ENCODE assay signal across 23 cellular contexts in the genomic region with DNA sequence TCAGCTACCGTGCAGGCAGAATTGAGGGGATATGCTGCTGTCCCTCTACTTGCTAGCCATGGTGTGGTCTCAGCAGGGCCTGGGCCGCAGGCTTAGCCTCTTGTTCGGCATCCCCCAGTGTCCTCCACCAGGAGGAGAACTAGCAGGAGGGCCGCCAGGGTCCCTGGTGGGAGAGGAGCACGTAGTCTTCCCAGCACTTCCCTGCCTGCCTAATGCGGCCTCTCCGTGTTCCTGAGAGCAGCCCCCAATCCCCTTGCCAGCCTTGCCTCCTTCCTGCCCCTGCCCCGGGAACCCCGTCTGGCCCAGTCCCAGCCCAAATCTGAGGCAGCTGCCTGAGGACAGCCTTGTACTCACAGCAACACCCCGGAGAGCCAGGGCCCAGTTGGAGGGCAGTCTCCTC.
"Had no signal": no experiment of that assay in that cellular context is flagged by ENCODE, and none has a peak within 500 bp of the region (broad histone marks: within the 10 kb centered on the region; RNA-seq: fewer than 3 reads in every experiment).

No MANE protein-coding gene starts in this region.

- H3K9me3 Mint-ChIP-seq: activated naive CD8-positive, alpha-beta T cell treated with anti-CD3 and anti-CD28 coated beads for 36 hours; activated T-helper 1 cell treated with anti-CD3 and anti-CD28 coated beads, Interleukin-12 subunit alpha, Interleukin-12 subunit beta, Interleukin-2, Interleukin-4 antibody, amounts not matched to agents 30 ng/mL and 10 ng/mL and 1 ng/mL, durations not matched to agents 14 hours and 24 hours and 36 hours; effector memory CD8-positive, alpha-beta T cell; naive B cell; neural crest cell; stimulated activated memory B cell treated with anti-CD40 and anti-IgM and Interleukin-4, amounts not matched to agents 10 μg/mL and 1 μg/mL and 100 μg/mL, for 72 hours; T-helper 2 cell treated with Interferon-gamma antibody and Interleukin-4, amounts not matched to agents 5 μg/mL and 100 μg/mL, for 36 hours had no signal

- DNase-seq: activated CD4-positive, alpha-beta T cell treated with anti-CD3 and anti-CD28 coated beads, Interleukin-2, amount 50 U/mL, for 1 hour; activated CD4-positive, CD25-positive, alpha-beta regulatory T cell treated with anti-CD3 and anti-CD28 coated beads, Interleukin-2, amount 50 U/mL, for 72 hours; activated naive CD8-positive, alpha-beta T cell treated with anti-CD3 and anti-CD28 coated beads for 36 hours; colonic mucosa; dorsolateral prefrontal cortex; effector memory CD8-positive, alpha-beta T cell; esophagus squamous epithelium; gastrocnemius medialis; head of caudate nucleus; hypothalamus; naive B cell; occipital lobe; small intestine; stimulated activated CD4-positive, alpha-beta T cell treated with anti-CD3 and anti-CD28 coated beads, Interleukin-2, amount 100 ng/mL, for 24 hours; stomach had no signal

- H3K4me1 Mint-ChIP-seq: activated naive CD8-positive, alpha-beta T cell treated with anti-CD3 and anti-CD28 coated beads for 36 hours had no signal

- H3K27ac ChIP-seq: colonic mucosa, esophagus squamous epithelium, gastrocnemius medialis, stomach, suprapubic skin, tibial nerve, VCaP had no signal

- H3K27me3 Mint-ChIP-seq: activated naive CD8-positive, alpha-beta T cell treated with anti-CD3 and anti-CD28 coated beads for 36 hours; effector memory CD8-positive, alpha-beta T cell; naive B cell; stimulated activated memory B cell treated with anti-CD40 and anti-IgM and Interleukin-4, amounts not matched to agents 10 μg/mL and 1 μg/mL and 100 μg/mL, for 72 hours had no signal

- H3K27ac Mint-ChIP-seq: activated naive CD8-positive, alpha-beta T cell treated with anti-CD3 and anti-CD28 coated beads for 36 hours had no signal

- ATAC-seq: effector memory CD8-positive, alpha-beta T cell; gastrocnemius medialis; sciatic nerve; stimulated activated memory B cell treated with anti-CD40 and anti-IgM and Interleukin-4, amounts not matched to agents 10 μg/mL and 1 μg/mL and 100 μg/mL, for 72 hours had no signal

- H3K4me3 Mint-ChIP-seq: activated naive CD8-positive, alpha-beta T cell treated with anti-CD3 and anti-CD28 coated beads for 36 hours; activated T-helper 1 cell treated with anti-CD3 and anti-CD28 coated beads, Interleukin-12 subunit alpha, Interleukin-12 subunit beta, Interleukin-2, Interleukin-4 antibody, amounts not matched to agents 30 ng/mL and 10 ng/mL and 1 ng/mL, durations not matched to agents 14 hours and 24 hours and 36 hours; effector memory CD8-positive, alpha-beta T cell; naive B cell; neural crest cell; stimulated activated memory B cell treated with anti-CD40 and anti-IgM and Interleukin-4, amounts not matched to agents 10 μg/mL and 1 μg/mL and 100 μg/mL, for 72 hours; T-helper 2 cell treated with Interferon-gamma antibody and Interleukin-4, amounts not matched to agents 5 μg/mL and 100 μg/mL, for 36 hours had no signal
